In the genomic region with DNA sequence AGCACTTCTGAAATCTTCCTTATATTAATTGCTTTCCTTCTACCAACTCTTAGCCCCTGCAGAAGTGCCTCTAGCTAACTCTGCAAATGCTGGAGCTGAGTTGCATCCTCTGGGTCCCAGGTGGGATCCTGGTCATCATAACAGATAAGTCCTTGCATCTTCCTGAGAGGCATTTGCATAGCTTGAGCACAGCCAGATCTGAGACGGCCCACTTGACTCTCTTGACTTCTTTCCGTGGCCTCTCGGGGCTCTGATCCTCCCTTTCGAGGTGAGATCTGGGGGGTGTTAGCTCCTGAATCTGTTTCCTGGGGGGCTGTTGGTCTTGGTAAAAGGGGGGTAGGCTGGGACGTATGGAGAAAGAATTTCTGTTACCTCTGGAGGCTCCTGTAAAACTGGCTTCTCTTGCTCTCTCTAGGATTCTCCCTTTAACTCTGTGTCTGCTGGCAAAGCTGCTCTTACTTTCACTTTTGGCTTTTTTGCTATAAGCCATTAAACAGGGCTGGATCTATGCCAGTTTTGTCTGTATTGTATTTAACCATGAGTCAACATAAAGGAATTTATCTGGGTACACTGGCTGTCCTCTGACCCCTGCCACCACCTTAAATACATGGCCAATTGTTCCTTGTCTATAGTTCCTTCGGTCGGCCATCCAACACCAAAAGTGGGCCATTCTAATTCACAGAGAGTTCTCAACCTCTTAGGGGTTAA, we compare ENCODE assay signal across 8 cellular contexts.
DNase-seq lines count a peak whose midpoint lies in the region; FAIRE-seq and TF ChIP-seq lines count a peak whose summit lies in the region.

No MANE protein-coding gene starts in this region.

- no peak overlapping the region for H3K4me2 ChIP-seq in parathyroid adenoma (ENCODE audit: low read length)

- no peak for TF ChIP-seq CTCF in epithelial cell of esophagus (IDR thresholded peaks at IDR 0.05; ENCODE audit: insufficient read depth, low read depth, low read length, missing control alignments)
- no peak for TF ChIP-seq CTCF in parathyroid adenoma (IDR thresholded peaks at IDR 0.05)

- peak; percentile 5 for DNase-seq in GDM1 (lab: John Stamatoyannopoulos, UW)
- DNase-seq in H54 (ENCODE audit: insufficient read length, low spot score), result no peak
- peak; percentile 12 for DNase-seq in NCI-H69 (lab: John Stamatoyannopoulos, UW)
- peak; percentile 62 for DNase-seq in epithelial cell of esophagus (ENCODE audit: low read depth)
- no peak for DNase-seq in activated T-cell treated with anti-CD3 and anti-CD28 coated beads, Interleukin-2, amount 50 U/mL, for 48 hours
- no peak for DNase-seq in activated effector memory CD4-positive, alpha-beta T cell treated with anti-CD3 and anti-CD28 coated beads, Interleukin-2, amount 50 U/mL, for 16 hours
- DNase-seq in caudate nucleus (lab: John Stamatoyannopoulos, UW), result no peak

- H3K4me3 ChIP-seq in epithelial cell of esophagus (ENCODE audit: low read length) (peak overlapping the region; percentile 33), parathyroid adenoma (ENCODE audit: low read depth, low read length) (no peak overlapping the region)

- peak overlapping the region; percentile 56 for H2AFZ ChIP-seq in parathyroid adenoma

- FAIRE-seq in H54 (lab: Jason Lieb, UNC), result peak; percentile 74

- H3K36me3 ChIP-seq in parathyroid adenoma (ENCODE audit: control insufficient read depth, insufficient read depth, low read length), result no peaks in the 10 kb centered on the region

- TF ChIP-seq POLR2A in H54 (IDR thresholded peaks at IDR 0.05; ENCODE audit: low read depth, low read length), result no peak

- H3K9ac ChIP-seq in parathyroid adenoma, result no peak overlapping the region

- H3K27ac ChIP-seq in parathyroid adenoma, result no peak overlapping the region
- no peak overlapping the region for H3K27ac ChIP-seq in caudate nucleus (ENCODE audit: low read depth, low read length)

- no peaks in the 10 kb centered on the region for H3K27me3 ChIP-seq in parathyroid adenoma (ENCODE audit: control insufficient read depth, insufficient read depth, low read length)

- no peaks in the 10 kb centered on the region for H3K79me2 ChIP-seq in parathyroid adenoma

- peaks cover 4% of the 10 kb centered on the region for H3K4me1 ChIP-seq in parathyroid adenoma

- no peaks in the 10 kb centered on the region for H3K9me3 ChIP-seq in parathyroid adenoma (ENCODE audit: control insufficient read depth, low read length)

Comparison
In these comparisons a context has a peak if more than half of its experiments do, and no peak if none do; other contexts are left out.
1. DNase-seq: peak in GDM1 (single experiment), NCI-H69 (single experiment) and epithelial cell of esophagus (single experiment); none in H54 (single experiment), activated T-cell treated with anti-CD3 and anti-CD28 coated beads, Interleukin-2, amount 50 U/mL, for 48 hours (0 of 2), activated effector memory CD4-positive, alpha-beta T cell treated with anti-CD3 and anti-CD28 coated beads, Interleukin-2, amount 50 U/mL, for 16 hours (single experiment) and caudate nucleus (0 of 61).